In the genomic region with DNA sequence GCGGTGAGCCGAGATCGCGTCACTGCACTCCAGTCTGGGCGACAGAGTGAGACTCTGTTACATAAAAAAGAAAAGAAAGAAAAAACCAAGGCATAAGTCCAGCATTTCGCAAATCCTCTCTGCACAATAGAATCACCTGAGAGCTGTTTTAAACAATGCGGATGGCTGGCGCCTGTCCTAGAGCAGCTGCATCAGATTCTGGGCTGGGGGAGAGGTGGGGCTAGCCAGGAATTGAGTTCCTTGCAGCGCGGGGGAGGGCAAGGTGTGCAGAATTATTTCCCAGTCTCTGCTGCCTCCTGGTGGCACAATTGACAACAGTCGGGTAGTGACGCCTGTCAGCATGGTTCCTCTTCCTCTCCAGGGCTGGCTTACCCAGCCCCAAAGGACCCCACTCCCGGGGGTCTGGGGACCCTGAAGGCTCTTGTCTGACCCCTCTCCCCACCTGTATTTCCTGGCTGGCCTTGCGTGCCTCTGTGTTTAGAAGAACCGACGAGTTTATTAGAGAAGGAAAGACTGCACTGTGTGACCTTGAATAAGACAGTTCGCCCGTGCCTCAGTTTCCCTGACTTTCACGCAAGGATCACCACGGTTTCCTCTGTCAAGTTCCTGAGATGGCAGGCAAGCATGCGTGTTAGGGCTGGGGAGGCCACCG, we compare ENCODE assay signal across 8 cellular contexts. TPM values are rescaled to one million over a fixed set of nuclear protein-coding genes. Genes with fewer than 3 reads are reported as not detected.
DNase-seq lines count a peak whose midpoint lies in the region; ATAC-seq, FAIRE-seq and TF ChIP-seq lines count a peak whose summit lies in the region.

No MANE protein-coding gene starts in this region.

- peak overlapping the region; percentile 43 for H3K4me2 ChIP-seq in MM.1S (ENCODE audit: low read depth, low read length)

- WGBS in gastroesophageal sphincter (ENCODE audit: low coverage in 1 of 2), 2 donors = 3 to 5% methylated on average over 11 of the region's 22 CpGs
- 3 to 4% methylated on average over 22 of the region's 22 CpGs for WGBS in pancreas, 2 donors

- H4K20me1 ChIP-seq in MM.1S (ENCODE audit: insufficient read depth, low read length) = no peaks in the 10 kb centered on the region

- no peak for TF ChIP-seq EP300 in gastroesophageal sphincter (IDR thresholded peaks at IDR 0.05)

- H2AFZ ChIP-seq in MM.1S (ENCODE audit: low read length) = 0 out of 2 replicates have a peak overlapping the region, but pooled peaks have one; percentile 27

- intact Hi-C loops in pancreas (cut with DNase I) = no loop called here

- no peak for TF ChIP-seq POLR2A in gastroesophageal sphincter (IDR thresholded peaks at IDR 0.05)

- H3K9ac ChIP-seq in MM.1S (ENCODE audit: low read length) = 0 out of 2 replicates have a peak overlapping the region, but pooled peaks have one; percentile 4

- H3K27ac ChIP-seq in MM.1S (ENCODE audit: low read length) (no peak overlapping the region), gastroesophageal sphincter (peak overlapping the region in 2 of 4 donors; percentile 44 to 68), pancreas (peak overlapping the region in 1 of 4 donors; percentile 67), thoracic aorta (no peak overlapping the region)

- DNase-seq in EL (peak; percentile 72), H7 (peak; percentile 91), MM.1S (peak; percentile 64), SIG-M5 treated with dmso at 0.1 percent for 504 hours (lab: John Stamatoyannopoulos, UW; ENCODE audit: unreplicated experiment) (peak; percentile 71), pancreas (peak; percentile 84 to 89 (median 86)), thoracic aorta (ENCODE audit: low spot score) (peak; percentile 24)
- peak; percentile 37 to 83 (median 70) for DNase-seq in activated naive CD4-positive, alpha-beta T cell (lab: John Stamatoyannopoulos, UW)

- ATAC-seq in gastroesophageal sphincter (peak; percentile 92), pancreas (peak; percentile 93 to 98 (median 98)), thoracic aorta (ENCODE audit: insufficient number of reproducible peaks, low FRiP score, low read depth) (peak; percentile 79)

- no peak overlapping the region for H3K4me3 ChIP-seq in H7 (ENCODE audit: insufficient read depth, low read depth, low read length)
- peak overlapping the region; percentile 33; the same call in 1 of the 2 replicates for H3K4me3 ChIP-seq in MM.1S (ENCODE audit: low read length)
- H3K4me3 ChIP-seq in gastroesophageal sphincter = peak overlapping the region in 1 of 2 donors; percentile 31
- H3K4me3 ChIP-seq in pancreas = peak overlapping the region in 2 of 4 donors; percentile 1 to 29
- peak overlapping the region; percentile 60 for H3K4me3 ChIP-seq in thoracic aorta

- H3K27me3 ChIP-seq in H7 (ENCODE audit: control insufficient read depth, insufficient read depth, low read length) (no peaks in the 10 kb centered on the region; the same call in 1 of the 2 replicates), MM.1S (replicated peaks; ENCODE audit: insufficient read depth, low read length) (no peaks in the 10 kb centered on the region), gastroesophageal sphincter (no peaks in the 10 kb centered on the region), pancreas (no peaks in the 10 kb centered on the region), thoracic aorta (replicated peaks; ENCODE audit: insufficient read depth) (no peaks in the 10 kb centered on the region)

- H3K36me3 ChIP-seq in H7 (replicated peaks; ENCODE audit: control insufficient read depth, insufficient read depth, low read length) = no peaks in the 10 kb centered on the region
- H3K36me3 ChIP-seq in MM.1S (replicated peaks; ENCODE audit: insufficient read depth, low read length) = no peaks in the 10 kb centered on the region
- no peaks in the 10 kb centered on the region for H3K36me3 ChIP-seq in gastroesophageal sphincter
- H3K36me3 ChIP-seq in pancreas = no peaks in the 10 kb centered on the region
- H3K36me3 ChIP-seq in thoracic aorta = no peaks in the 10 kb centered on the region

- H3K4me1 ChIP-seq in MM.1S (ENCODE audit: low read length) (peaks cover 10% of the 10 kb centered on the region), gastroesophageal sphincter (peaks cover 0 to 14% (median 5%) of the 10 kb centered on the region in 3 donors), pancreas (no peaks in the 10 kb centered on the region), thoracic aorta (ENCODE audit: control insufficient read depth in 1 of 2, low read depth in 2 of 2) (peaks cover 0 to 9% of the 10 kb centered on the region in 2 donors)

- FAIRE-seq in pancreas (lab: Jason Lieb, UNC) = no peak

- H3K79me2 ChIP-seq in MM.1S (ENCODE audit: low read length) = no peaks in the 10 kb centered on the region

- no peaks in the 10 kb centered on the region for H3F3A ChIP-seq in MM.1S (ENCODE audit: insufficient read depth, low read length)

- H3K9me3 ChIP-seq in MM.1S (replicated peaks; ENCODE audit: insufficient read depth, low read length) (no peaks in the 10 kb centered on the region), gastroesophageal sphincter (no peaks in the 10 kb centered on the region), pancreas (no peaks in the 10 kb centered on the region), thoracic aorta (no peaks in the 10 kb centered on the region)

- TF ChIP-seq CTCF in MM.1S (IDR thresholded peaks at IDR 0.05; ENCODE audit: low read length) = peak; percentile 58
- TF ChIP-seq CTCF in gastroesophageal sphincter (IDR thresholded peaks at IDR 0.05) = peak; percentile 73 to 90 (median 87)
- peak; percentile 65 to 83 (median 76) for TF ChIP-seq CTCF in pancreas (IDR thresholded peaks at IDR 0.05)
- peak; percentile 80 for TF ChIP-seq CTCF in thoracic aorta (IDR thresholded peaks at IDR 0.05)

- no peaks in the 10 kb centered on the region for H3K9me2 ChIP-seq in MM.1S (replicated peaks; ENCODE audit: insufficient read depth, low read length)

RNA-seq across cellular contexts. Expression of gene PLCG2, which starts 41.1 kb away (rescaled TPM):
- total RNA-seq in H7 (2014; rRNA removed; shearing (Covaris generic)) = 2.5 and 2.7 TPM in 2 replicates
- total RNA-seq in gastroesophageal sphincter = 10 to 100 TPM in 1 of 4 donors, 1 to 10 TPM in 3; 6.2 to 11.4 (median 8.1) TPM
- 10 to 100 TPM in 1 of 6 donors, 1 to 10 TPM in 5; 3.7 to 23.6 (median 6.8) TPM for total RNA-seq in pancreas
- polyA plus RNA-seq in pancreas = 10 to 100 TPM; 10.5 to 11.6 TPM
- total RNA-seq in thoracic aorta = 10 to 100 TPM; 11.6 to 30.9 TPM

Comparison
In these comparisons a context has a peak if more than half of its experiments do, and no peak if none do; other contexts are left out.
1. DNase-seq: peak in every context shown above with its lines; median percentile 91 in H7; 86 in pancreas; 72 in EL; 71 in SIG-M5 treated with dmso at 0.1 percent for 504 hours; 70 in activated naive CD4-positive, alpha-beta T cell; 64 in MM.1S; 24 in thoracic aorta.